ENCODE assay signal across 1 cellular context in genomic region chr13:52454459-52454824, GRCh38.
TF ChIP-seq lines count a peak whose summit lies in the region.

No MANE protein-coding gene starts in this region.

TF ChIP-seq in GM12878, 131 proteins besides CTCF, POLR2A, EP300 and RAD21 (continued from another document and continues in another):
- TF ChIP-seq HSF1 (IDR thresholded peaks at IDR 0.05; ENCODE audit: low read depth, low read length) (no peak), SUZ12 (IDR thresholded peaks at IDR 0.05; ENCODE audit: unreplicated experiment) (no peak), MYC (IDR thresholded peaks at IDR 0.05; ENCODE audit: insufficient read depth, insufficient read length, insufficient replicate concordance, low read length, severe bottlenecking) (no peak), IRF4 (IDR thresholded peaks at IDR 0.05; ENCODE audit: low read depth, low read length) (0 out of 2 replicates have a peak, but pooled peaks have one; percentile 32), CHD2 (IDR thresholded peaks at IDR 0.05; ENCODE audit: borderline replicate concordance, low read depth, low read length) (peak; percentile 44; the same call in 1 of the 2 replicates), PAX8 (IDR thresholded peaks at IDR 0.05) (no peak), BRCA1 (IDR thresholded peaks at IDR 0.05; ENCODE audit: low read depth, low read length) (no peak), BMI1 (IDR thresholded peaks at IDR 0.05; ENCODE audit: borderline replicate concordance) (no peak; the same call in 1 of the 2 replicates), PAX5 (IDR thresholded peaks at IDR 0.05; ENCODE audit: borderline replicate concordance, low read depth, low read length) (no peak), BACH1 (IDR thresholded peaks at IDR 0.05; ENCODE audit: borderline replicate concordance) (peak; percentile 46; the same call in 1 of the 2 replicates), NRF1 (conservative IDR thresholded peaks at IDR 0.05; ENCODE audit: low read depth, low read length) (no peak), SMC3 (IDR thresholded peaks at IDR 0.05; ENCODE audit: borderline replicate concordance, low read length) (no peak), NFYA (IDR thresholded peaks at IDR 0.05; ENCODE audit: borderline replicate concordance, low read depth, low read length) (no peak), MAX (IDR thresholded peaks at IDR 0.05; ENCODE audit: low read depth, low read length) (no peak), GABPA (IDR thresholded peaks at IDR 0.05; ENCODE audit: low read depth) (no peak), HDGF (IDR thresholded peaks at IDR 0.05) (no peak), TBL1XR1 (IDR thresholded peaks at IDR 0.05; ENCODE audit: low read depth, low read length) (0 out of 2 replicates have a peak, but pooled peaks have one; percentile 18), HDAC6 (IDR thresholded peaks at IDR 0.05; ENCODE audit: unreplicated experiment) (no peak), BCLAF1 (IDR thresholded peaks at IDR 0.05) (no peak), NR2F1 (conservative IDR thresholded peaks at IDR 0.05) (no peak), MTA2 (IDR thresholded peaks at IDR 0.05; ENCODE audit: low read depth) (no peak), POU2F2 (IDR thresholded peaks at IDR 0.05; ENCODE audit: borderline replicate concordance, low read depth, low read length) (peak; percentile 30; the same call in 1 of the 3 replicates), ASH2L (IDR thresholded peaks at IDR 0.05; ENCODE audit: borderline replicate concordance, low read depth) (no peak), WRNIP1 (IDR thresholded peaks at IDR 0.05; ENCODE audit: borderline replicate concordance, low read depth, low read length) (no peak), USF2 (IDR thresholded peaks at IDR 0.05; ENCODE audit: borderline replicate concordance, low read depth, low read length) (no peak; the same call in 1 of the 2 replicates), ZBTB40 (IDR thresholded peaks at IDR 0.05; ENCODE audit: borderline replicate concordance) (no peak), MYB (IDR thresholded peaks at IDR 0.05; ENCODE audit: borderline replicate concordance, low read depth, low read length) (no peak), ZBTB33 (IDR thresholded peaks at IDR 0.05) (no peak), RB1 (IDR thresholded peaks at IDR 0.05; ENCODE audit: borderline replicate concordance) (no peak), ZNF217 (IDR thresholded peaks at IDR 0.05) (no peak), EZH2 (IDR thresholded peaks at IDR 0.05; ENCODE audit: borderline replicate concordance, control insufficient read depth, low read depth, low read length) (no peak), USF1 (IDR thresholded peaks at IDR 0.05; ENCODE audit: borderline replicate concordance, extremely low read length, insufficient read depth, low read depth, low read length) (no peak), IKZF2 (IDR thresholded peaks at IDR 0.05) (no peak), BCL11A (IDR thresholded peaks at IDR 0.05; ENCODE audit: low read depth, low read length) (0 out of 2 replicates have a peak, but pooled peaks have one; percentile 43), JUND (IDR thresholded peaks at IDR 0.05; ENCODE audit: low read depth, low read length) (no peak), MTA3 (IDR thresholded peaks at IDR 0.05; ENCODE audit: borderline replicate concordance, low read length) (no peak), E4F1 (IDR thresholded peaks at IDR 0.05; ENCODE audit: borderline replicate concordance, partially characterized antibody) (no peak), NKRF (conservative IDR thresholded peaks at IDR 0.05) (no peak), CHD4 (IDR thresholded peaks at IDR 0.05) (no peak), FOS (IDR thresholded peaks at IDR 0.05; ENCODE audit: borderline replicate concordance, extremely low read depth, insufficient read length) (no peak), STAT1 (conservative IDR thresholded peaks at IDR 0.05) (no peak), SMAD1 (IDR thresholded peaks at IDR 0.05; ENCODE audit: low read depth, partially characterized antibody) (no peak), SKIL (IDR thresholded peaks at IDR 0.05; ENCODE audit: low read depth, poor library complexity, severe bottlenecking) (peak; percentile 91)
